ENCODE assay signal across 8 cellular contexts in the genomic region with DNA sequence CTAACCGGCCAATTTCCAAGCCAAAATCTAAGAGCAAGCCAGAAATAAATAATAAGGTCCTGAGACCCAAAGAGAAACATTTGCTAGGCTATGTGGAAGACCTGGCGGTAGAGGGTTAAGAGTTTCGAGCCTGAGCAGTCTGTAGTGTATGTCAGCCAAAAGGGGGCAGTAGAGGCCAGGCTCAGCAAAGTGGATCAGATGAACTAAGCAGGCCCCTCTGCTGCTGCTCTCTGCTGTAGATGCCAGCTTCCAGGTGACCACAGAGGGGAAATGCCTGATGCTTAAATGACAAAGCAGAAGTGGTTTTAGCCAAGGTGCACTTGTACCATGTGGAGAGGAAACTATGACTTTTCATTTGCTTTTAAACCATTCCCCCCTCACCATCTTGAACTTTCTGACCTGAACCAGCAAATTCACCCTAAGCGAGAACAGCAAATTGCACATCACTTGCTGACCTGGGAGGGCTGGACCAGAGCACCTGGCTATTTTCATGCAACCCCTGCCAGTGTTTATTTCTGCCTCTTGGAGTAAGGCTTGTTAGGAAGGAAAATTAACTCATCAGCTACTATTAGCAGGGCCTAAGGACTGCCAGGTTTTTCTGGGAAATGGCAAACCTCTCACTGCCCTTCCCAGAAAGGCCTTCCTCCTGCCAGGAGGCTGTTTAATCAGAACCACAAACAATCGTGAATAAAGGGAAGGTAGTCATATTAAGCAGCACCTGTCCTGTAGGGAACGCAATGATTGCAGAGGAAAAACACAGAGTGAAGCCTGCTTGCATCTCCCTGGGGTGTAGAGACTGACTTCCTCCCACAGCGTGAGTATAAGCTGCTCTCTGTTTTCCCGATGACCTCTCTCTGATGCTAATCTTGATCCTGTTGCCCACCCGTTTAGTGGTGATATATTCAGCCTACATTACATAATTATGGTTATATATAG.
A peak's percentile ranks its signal among the peaks of the same experiment; 100 is the strongest.
DNase-seq lines count a peak whose midpoint lies in the region; ATAC-seq and TF ChIP-seq lines count a peak whose summit lies in the region.

No MANE protein-coding gene starts in this region.

- no peaks in the 10 kb centered on the region for H3K4me1 ChIP-seq in esophagus squamous epithelium

- H3K27ac Mint-ChIP-seq in osteocyte (ENCODE audit: unreplicated experiment): no peak overlapping the region

- H3K4me3 Mint-ChIP-seq in osteocyte (ENCODE audit: unreplicated experiment): no peak overlapping the region

- intact Hi-C loops in esophagus squamous epithelium (cut with DNase I): no loop called here

- no peaks in the 10 kb centered on the region for H3K36me3 ChIP-seq in esophagus squamous epithelium

- TF ChIP-seq CTCF in 22Rv1 (IDR thresholded peaks at IDR 0.05) (peak; percentile 79), esophagus squamous epithelium (IDR thresholded peaks at IDR 0.05) (peak in 4 of 6 experiments; percentile 17 to 51 (median 34)), osteocyte (IDR thresholded peaks at IDR 0.05) (peak; percentile 88)

- peak; percentile 87 for ATAC-seq in GM21737 (IDR thresholded peaks at IDR 0.05; ENCODE audit: unreplicated experiment)

- peaks cover 22% of the 10 kb centered on the region for H3K27me3 Mint-ChIP-seq in osteocyte (ENCODE audit: unreplicated experiment)

- DNase-seq in ELR (ENCODE audit: low read depth) (peak; percentile 67), HT1080 (ENCODE audit: low read depth) (peak; percentile 59), RPMI7951 (ENCODE audit: low read depth) (peak; percentile 54), esophagus squamous epithelium (lab: John Stamatoyannopoulos, UW) (no peak), osteocyte (ENCODE audit: extremely low spot score, unreplicated experiment) (no peak)
- DNase-seq in activated effector memory CD4-positive, alpha-beta T cell treated with anti-CD3 and anti-CD28 coated beads, Interleukin-2, amount 50 U/mL, for 16 hours: no peak

- H3K27ac ChIP-seq in 22Rv1 (no peak overlapping the region), esophagus squamous epithelium (no peak overlapping the region)

- TF ChIP-seq POLR2A in esophagus squamous epithelium (IDR thresholded peaks at IDR 0.05): no peak

- WGBS in esophagus squamous epithelium, 2 donors: 40 to 41% methylated on average over 9 of the region's 9 CpGs

- no peaks in the 10 kb centered on the region for H3K27me3 ChIP-seq in esophagus squamous epithelium

- H3K36me3 Mint-ChIP-seq in osteocyte (ENCODE audit: unreplicated experiment): no peaks in the 10 kb centered on the region

- H3K9me3 Mint-ChIP-seq in osteocyte (ENCODE audit: unreplicated experiment): no peaks in the 10 kb centered on the region

- H3K9me3 ChIP-seq in esophagus squamous epithelium: no peaks in the 10 kb centered on the region

- no peak overlapping the region for H3K4me3 ChIP-seq in esophagus squamous epithelium

- peaks cover 3% of the 10 kb centered on the region for H3K4me1 Mint-ChIP-seq in osteocyte (ENCODE audit: unreplicated experiment)

Comparison
In these comparisons a context has a peak if more than half of its experiments do, and no peak if none do; other contexts are left out.
1. CTCF ChIP-seq: peak in every context shown above with its lines; median percentile 88 in osteocyte; 79 in 22Rv1; 34 in esophagus squamous epithelium.
2. DNase-seq: peak in ELR (single experiment), HT1080 (single experiment) and RPMI7951 (single experiment); none in esophagus squamous epithelium (single experiment), osteocyte (single experiment) and activated effector memory CD4-positive, alpha-beta T cell treated with anti-CD3 and anti-CD28 coated beads, Interleukin-2, amount 50 U/mL, for 16 hours (single experiment).